6 cellular contexts compared by ENCODE assay signal in the genomic region with DNA sequence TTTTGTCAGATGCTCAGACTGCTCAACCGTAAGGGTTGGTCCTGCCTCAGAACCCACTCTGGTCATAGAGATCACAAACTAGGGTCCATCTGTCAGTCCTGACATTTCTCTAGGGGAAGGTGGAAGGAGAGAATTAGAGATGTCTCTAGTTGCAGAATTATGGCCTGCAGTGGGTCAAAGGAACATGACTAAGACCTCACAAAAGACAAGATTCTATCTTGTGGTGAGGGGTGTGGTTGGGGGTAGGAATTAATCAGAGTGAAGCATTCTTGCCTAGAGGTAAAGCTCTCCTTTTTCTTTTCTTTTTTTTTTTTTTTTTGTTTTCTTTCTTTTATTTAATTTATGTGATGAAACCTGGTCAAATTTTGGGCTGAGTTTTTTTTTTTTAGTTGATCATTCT.
DNase-seq lines count a peak whose midpoint lies in the region; ATAC-seq and TF ChIP-seq lines count a peak whose summit lies in the region.
"Not testable (repeated sequence)": the region's sequence is repeated elsewhere in the genome, so short reads cannot be mapped to it uniquely, and the experiment has no call there.

No MANE protein-coding gene starts in this region.

- DNase-seq in M059J (ENCODE audit: low read depth) (peak; percentile 69), amniotic epithelial cell (ENCODE audit: low read depth) (peak; percentile 14)
- not testable (repeated sequence) for DNase-seq in activated CD8-positive, alpha-beta T cell treated with anti-CD3 and anti-CD28 coated beads for 36 hours; foreskin keratinocyte; mesenchymal stem cell; stimulated activated naive CD8-positive, alpha-beta T cell treated with anti-CD3 and anti-CD28 coated beads, Interleukin-15, amount 100 ng/mL, for 72 hours

- CTCF ChIA-PET in activated CD8-positive, alpha-beta T cell treated with anti-CD3 and anti-CD28 coated beads for 36 hours (lab: Charles Lee), result not testable (repeated sequence)

- intact Hi-C loops in activated CD8-positive, alpha-beta T cell treated with anti-CD3 and anti-CD28 coated beads for 36 hours (cut with micrococcal nuclease), result not testable (repeated sequence)

- not testable (repeated sequence) for H3K36me3 ChIP-seq in mesenchymal stem cell (ENCODE audit: control insufficient read depth in 1 of 2, insufficient read depth in 2 of 2, low read depth in 1 of 2, low read length in 2 of 2)

- not testable (repeated sequence) for H3K14ac ChIP-seq in mesenchymal stem cell (ENCODE audit: low read length in 2 of 2)

- ATAC-seq in activated CD8-positive, alpha-beta T cell treated with anti-CD3 and anti-CD28 coated beads for 36 hours, result peak; percentile 37
- ATAC-seq in foreskin keratinocyte, result peak; percentile 24
- ATAC-seq in stimulated activated naive CD8-positive, alpha-beta T cell treated with anti-CD3 and anti-CD28 coated beads, Interleukin-15, amount 100 ng/mL, for 72 hours, result peak; percentile 50

- not testable (repeated sequence) for H3K4me2 ChIP-seq in mesenchymal stem cell (ENCODE audit: low read length, poor library complexity, severe bottlenecking)

- H3K36me3 Mint-ChIP-seq in activated CD8-positive, alpha-beta T cell treated with anti-CD3 and anti-CD28 coated beads for 36 hours (ENCODE audit: low read depth), result not testable (repeated sequence)

- H3K9me3 ChIP-seq in mesenchymal stem cell (ENCODE audit: control insufficient read depth, low read length), result not testable (repeated sequence)

- not testable (repeated sequence) for H3K27me3 Mint-ChIP-seq in activated CD8-positive, alpha-beta T cell treated with anti-CD3 and anti-CD28 coated beads for 36 hours; stimulated activated naive CD8-positive, alpha-beta T cell treated with anti-CD3 and anti-CD28 coated beads, Interleukin-15, amount 100 ng/mL, for 72 hours

- H3K27ac ChIP-seq in foreskin keratinocyte; mesenchymal stem cell (ENCODE audit: low read length, poor library complexity, severe bottlenecking): not testable (repeated sequence)

- H2BK5ac ChIP-seq in mesenchymal stem cell (ENCODE audit: low read depth, low read length, poor library complexity, severe bottlenecking), result not testable (repeated sequence)

- H3K79me1 ChIP-seq in mesenchymal stem cell (replicated peaks; ENCODE audit: low read length, poor library complexity, severe bottlenecking), result not testable (repeated sequence)

- not testable (repeated sequence) for H2BK15ac ChIP-seq in mesenchymal stem cell (ENCODE audit: low read depth, poor library complexity, severe bottlenecking)

- no CpG with 5 or more reads among the region's 1 CpG for WGBS in mesenchymal stem cell

- H3K4me3 ChIP-seq in mesenchymal stem cell (ENCODE audit: insufficient read depth in 1 of 2, low read depth in 1 of 2, low read length in 2 of 2), result not testable (repeated sequence)

- H2AK5ac ChIP-seq in mesenchymal stem cell (ENCODE audit: low read length, severe bottlenecking), result not testable (repeated sequence)

- H2AFZ ChIP-seq in mesenchymal stem cell (ENCODE audit: low read depth, low read length), result not testable (repeated sequence)

- H3K27me3 ChIP-seq in foreskin keratinocyte; mesenchymal stem cell (ENCODE audit: control insufficient read depth in 1 of 2, insufficient read depth in 1 of 2, low read length in 2 of 2): not testable (repeated sequence)

- H3K4me3 Mint-ChIP-seq in activated CD8-positive, alpha-beta T cell treated with anti-CD3 and anti-CD28 coated beads for 36 hours; stimulated activated naive CD8-positive, alpha-beta T cell treated with anti-CD3 and anti-CD28 coated beads, Interleukin-15, amount 100 ng/mL, for 72 hours: not testable (repeated sequence)

- H3K23ac ChIP-seq in mesenchymal stem cell (ENCODE audit: low read length in 2 of 2), result not testable (repeated sequence)

- not testable (repeated sequence) for H3K4ac ChIP-seq in mesenchymal stem cell (ENCODE audit: low read depth in 1 of 2, low read length in 2 of 2)

- not testable (repeated sequence) for H3K27ac Mint-ChIP-seq in activated CD8-positive, alpha-beta T cell treated with anti-CD3 and anti-CD28 coated beads for 36 hours; stimulated activated naive CD8-positive, alpha-beta T cell treated with anti-CD3 and anti-CD28 coated beads, Interleukin-15, amount 100 ng/mL, for 72 hours

- H4K91ac ChIP-seq in mesenchymal stem cell (ENCODE audit: low read length), result not testable (repeated sequence)

- H3K9ac ChIP-seq in mesenchymal stem cell (ENCODE audit: low read length), result not testable (repeated sequence)

- POLR2A ChIA-PET in activated CD8-positive, alpha-beta T cell treated with anti-CD3 and anti-CD28 coated beads for 36 hours (lab: Charles Lee), result not testable (repeated sequence)

- TF ChIP-seq CTCF in activated CD8-positive, alpha-beta T cell treated with anti-CD3 and anti-CD28 coated beads for 36 hours (IDR thresholded peaks at IDR 0.05); foreskin keratinocyte (conservative IDR thresholded peaks at IDR 0.05): not testable (repeated sequence)

- not testable (repeated sequence) for H3K9me3 Mint-ChIP-seq in activated CD8-positive, alpha-beta T cell treated with anti-CD3 and anti-CD28 coated beads for 36 hours; stimulated activated naive CD8-positive, alpha-beta T cell treated with anti-CD3 and anti-CD28 coated beads, Interleukin-15, amount 100 ng/mL, for 72 hours

- peak overlapping the region; percentile 19 for H2BK120ac ChIP-seq in mesenchymal stem cell (ENCODE audit: low read depth, low read length)

- H3K4me1 Mint-ChIP-seq in activated CD8-positive, alpha-beta T cell treated with anti-CD3 and anti-CD28 coated beads for 36 hours (ENCODE audit: low read depth); stimulated activated naive CD8-positive, alpha-beta T cell treated with anti-CD3 and anti-CD28 coated beads, Interleukin-15, amount 100 ng/mL, for 72 hours: not testable (repeated sequence)

- H2BK12ac ChIP-seq in mesenchymal stem cell (ENCODE audit: low read length in 2 of 2), result not testable (repeated sequence)

- not testable (repeated sequence) for H3K18ac ChIP-seq in mesenchymal stem cell (ENCODE audit: low read depth in 1 of 2, low read length in 2 of 2)

- not testable (repeated sequence) for H3K4me1 ChIP-seq in foreskin keratinocyte; mesenchymal stem cell (ENCODE audit: control insufficient read depth, insufficient read depth, low read depth, low read length)

- H4K8ac ChIP-seq in mesenchymal stem cell (ENCODE audit: low read length), result not testable (repeated sequence)
